11 cellular contexts compared by ENCODE assay signal in genomic region chr20:34922654-34923381, GRCh38. TPM values are rescaled to one million over a fixed set of nuclear protein-coding genes. Genes with fewer than 3 reads are reported as not detected.
A peak's percentile ranks its signal among the peaks of the same experiment; 100 is the strongest.
DNase-seq lines count a peak whose midpoint lies in the region; ATAC-seq, FAIRE-seq and TF ChIP-seq lines count a peak whose summit lies in the region.
"Had no signal": no experiment of that assay in that cellular context is flagged by ENCODE, and none has a peak within 500 bp of the region (broad histone marks: within the 10 kb centered on the region; RNA-seq: fewer than 3 reads in every experiment).

No MANE protein-coding gene starts in this region.

- peaks cover 59% of the 10 kb centered on the region for H3K36me3 ChIP-seq in PC-3 (ENCODE audit: low read depth, low read length)
- H3K36me3 ChIP-seq in esophagus squamous epithelium: peaks cover 0 to 87% (median 28%) of the 10 kb centered on the region in 3 donors

- 71 to 76% methylated on average over 5 of the region's 5 CpGs for WGBS in esophagus squamous epithelium, 2 donors

- no peak for TF ChIP-seq POLR2A in esophagus squamous epithelium (IDR thresholded peaks at IDR 0.05)

- H3K27me3 ChIP-seq in PC-3 (ENCODE audit: low read length) (no peaks in the 10 kb centered on the region), esophagus squamous epithelium (no peaks in the 10 kb centered on the region)
- H3K27me3 ChIP-seq: BLaER1 treated with 17β-estradiol and CSF1 and Interleukin-3, amounts not matched to agents 10 nM and 100 nM had no signal

- H3K4me2 ChIP-seq in PC-3 (ENCODE audit: low read length): peak overlapping the region; percentile 38
- H3K4me2 ChIP-seq: BLaER1 treated with 17β-estradiol and CSF1 and Interleukin-3, amounts not matched to agents 10 nM and 100 nM; KMS-11 had no signal

- CTCF ChIA-PET in PC-3 (lab: Charles Lee): no interaction called here

- TF ChIP-seq CTCF in PC-3 (conservative IDR thresholded peaks at IDR 0.05; ENCODE audit: low read depth, low read length): no peak
- TF ChIP-seq CTCF in esophagus squamous epithelium (IDR thresholded peaks at IDR 0.05): no peak

- H3K9me2 ChIP-seq in PC-3 (replicated peaks; ENCODE audit: low read length): no peaks in the 10 kb centered on the region

- 0 out of 2 replicates have a peak overlapping the region, but pooled peaks have one; percentile 0 for H3K4me3 ChIP-seq in PC-3 (ENCODE audit: low read length)
- H3K4me3 ChIP-seq in esophagus squamous epithelium: no peak overlapping the region
- H3K4me3 ChIP-seq: BLaER1 treated with 17β-estradiol and CSF1 and Interleukin-3, amounts not matched to agents 10 nM and 100 nM had no signal

- peak; percentile 89 for DNase-seq in AG08395 (ENCODE audit: low spot score)
- peak; percentile 95 for DNase-seq in PC-3
- no peak for DNase-seq in esophagus squamous epithelium (lab: John Stamatoyannopoulos, UW)
- peak; percentile 74 for DNase-seq in mucosa of gallbladder (ENCODE audit: low spot score)
- no peak for DNase-seq in activated T-cell treated with anti-CD3 and anti-CD28 coated beads, Interleukin-2, amount 50 U/mL, for 48 hours
- no peak for DNase-seq in RCC 7860 (ENCODE audit: low spot score)
- DNase-seq: cortex of kidney had no signal

- intact Hi-C loops in PC-3 (cut with micrococcal nuclease) (loop anchor here (1.0 kb wide), 1 partner anchor 16 kb away; no protein-coding TSS in a partner anchor), esophagus squamous epithelium (cut with DNase I) (no loop called here)

- no peaks in the 10 kb centered on the region for H3K79me2 ChIP-seq in PC-3 (ENCODE audit: low read length)

- H3K4me1 ChIP-seq in PC-3 (ENCODE audit: insufficient read depth, low read length) (peaks cover 45% of the 10 kb centered on the region), esophagus squamous epithelium (peaks cover 0 to 25% (median 14%) of the 10 kb centered on the region in 3 donors)

- POLR2A ChIA-PET in PC-3 (lab: Charles Lee; ENCODE audit: unreplicated experiment): no interaction called here

- TSS peak; percentile 25 for BruUV-seq in PC-3 (replicated peaks; lab: Mats Ljungman, UMichigan)

- H2AFZ ChIP-seq in PC-3 (ENCODE audit: low read length): no peak overlapping the region

- ATAC-seq in PC-3 (peak; percentile 87), HG02870 (IDR thresholded peaks at IDR 0.05; ENCODE audit: unreplicated experiment) (no peak), GM18868 (IDR thresholded peaks at IDR 0.05; ENCODE audit: unreplicated experiment) (no peak)

- H3K9ac ChIP-seq in PC-3 (ENCODE audit: low read length): no peak overlapping the region
- H3K9ac ChIP-seq: BLaER1 treated with 17β-estradiol and CSF1 and Interleukin-3, amounts not matched to agents 10 nM and 100 nM; KMS-11 had no signal

- no peak for FAIRE-seq in RCC 7860 (lab: Jason Lieb, UNC)

- H3K27ac ChIP-seq in PC-3 (ENCODE audit: low read length) (peak overlapping the region; percentile 50), esophagus squamous epithelium (peak overlapping the region; percentile 41 to 76 (median 70))
- H3K27ac ChIP-seq: BLaER1 treated with 17β-estradiol and CSF1 and Interleukin-3, amounts not matched to agents 10 nM and 100 nM; KMS-11 had no signal

- H3F3A ChIP-seq in PC-3 (ENCODE audit: low read length, unreplicated experiment): no peaks in the 10 kb centered on the region

- H3K9me3 ChIP-seq in PC-3 (ENCODE audit: low read length): no peaks in the 10 kb centered on the region
- H3K9me3 ChIP-seq in esophagus squamous epithelium: no peaks in the 10 kb centered on the region
- H3K9me3 ChIP-seq: BLaER1 treated with 17β-estradiol and CSF1 and Interleukin-3, amounts not matched to agents 10 nM and 100 nM had no signal

- no peaks in the 10 kb centered on the region for H4K20me1 ChIP-seq in PC-3 (ENCODE audit: low read length)

RNA-seq across cellular contexts. Expression of gene GSS, which starts 32.8 kb away (rescaled TPM):
- total RNA-seq in PC-3 (2014; rRNA removed) (82.0 and 95.9 TPM in 2 replicates), esophagus squamous epithelium (10 to 100 TPM; 61.3 to 75.2 (median 64.5) TPM), mucosa of gallbladder (50.0 TPM)

RNA-seq across cellular contexts. Expression of gene MYH7B, which starts 32.9 kb away (rescaled TPM):
- total RNA-seq in PC-3 (2014; rRNA removed) (0.04 TPM in 1 of 2 replicates, not detected in the other), esophagus squamous epithelium (under 1 TPM in 1 of 4 donors, not detected in 3; 0.19 TPM), mucosa of gallbladder (1.4 TPM)

RNA-seq across cellular contexts. Expression of gene ACSS2, which starts 46.4 kb away (rescaled TPM):
- total RNA-seq in PC-3 (2014; rRNA removed) (78.9 and 125 TPM in 2 replicates), esophagus squamous epithelium (10 to 100 TPM; 29.5 to 69.1 (median 43.6) TPM), mucosa of gallbladder (98.1 TPM)

RNA-seq across cellular contexts. Expression of gene GGT7, which starts 50.2 kb away (rescaled TPM):
- total RNA-seq in PC-3 (2014; rRNA removed) (1.5 and 3.2 TPM in 2 replicates), esophagus squamous epithelium (1 to 10 TPM; 1.8 to 8.2 (median 5.1) TPM), mucosa of gallbladder (40.6 TPM)

Comparison
In these comparisons a context has a peak if more than half of its experiments do, and no peak if none do; other contexts are left out.
1. DNase-seq: peak in AG08395 (single experiment), PC-3 (single experiment) and mucosa of gallbladder (single experiment); none in esophagus squamous epithelium (single experiment), activated T-cell treated with anti-CD3 and anti-CD28 coated beads, Interleukin-2, amount 50 U/mL, for 48 hours (0 of 2) and RCC 7860 (single experiment).